Comparison of ENCODE assay signal across 7 cellular contexts in the genomic region with DNA sequence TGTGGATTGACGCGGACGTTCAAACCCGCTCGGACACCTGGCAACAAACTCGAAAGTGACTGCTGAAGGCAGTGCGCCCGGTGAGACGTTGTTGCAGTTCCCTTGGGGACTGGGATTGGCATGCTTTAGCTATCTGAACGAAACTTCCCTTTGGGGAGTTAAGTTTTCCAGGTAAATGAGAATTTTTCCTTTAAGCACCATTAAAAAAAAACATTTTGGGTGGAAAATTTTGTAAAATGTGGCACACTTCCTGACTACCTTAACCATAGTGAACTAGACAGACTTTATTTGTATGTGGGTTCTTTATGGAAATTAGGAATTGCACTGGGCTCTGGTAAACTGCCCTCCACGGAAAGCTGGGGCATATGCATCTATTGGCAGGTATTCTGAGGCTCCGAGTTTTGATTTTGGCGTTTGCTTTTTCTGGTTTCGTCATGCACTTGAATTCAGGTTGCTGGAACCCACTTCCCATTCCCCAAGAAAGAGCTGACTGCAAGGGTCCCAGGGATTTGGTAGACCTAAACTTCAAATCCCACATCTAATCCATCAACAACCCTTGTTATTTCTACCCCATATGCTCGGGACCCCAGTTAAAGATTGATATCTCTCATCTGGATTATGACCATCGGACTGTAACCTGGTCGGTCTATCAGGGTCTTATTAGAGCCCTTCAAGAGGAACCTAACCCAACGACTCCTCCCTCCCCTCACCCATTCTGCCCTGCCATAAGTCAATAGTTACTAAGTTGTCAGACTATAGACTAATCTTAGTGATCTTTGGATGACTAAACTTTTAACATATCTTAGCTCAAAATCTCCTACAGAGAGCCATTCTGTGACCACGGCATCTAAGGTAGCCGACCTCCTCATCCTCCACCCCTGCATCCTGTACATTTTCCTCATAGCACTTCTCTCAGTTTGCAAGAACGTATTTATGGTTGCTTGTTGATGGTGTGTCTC. TPM values are rescaled to one million over a fixed set of nuclear protein-coding genes. Genes with fewer than 3 reads are reported as not detected.
DNase-seq lines count a peak whose midpoint lies in the region; ATAC-seq, FAIRE-seq and TF ChIP-seq lines count a peak whose summit lies in the region.

No MANE protein-coding gene starts in this region.

- TSS peak; percentile 46 for BruUV-seq in endothelial cell of umbilical vein (replicated peaks; lab: Mats Ljungman, UMichigan)

- peak overlapping the region; percentile 98 for H3K9ac ChIP-seq in endothelial cell of umbilical vein (replicated peaks; ENCODE audit: extremely low read depth, insufficient read depth, low read length)

- no peaks in the 10 kb centered on the region for H3K27me3 ChIP-seq in SJCRH30
- H3K27me3 ChIP-seq in endothelial cell of umbilical vein (ENCODE audit: control insufficient read depth in 2 of 2, insufficient read depth in 2 of 2, low read length in 2 of 2): no peaks in the 10 kb centered on the region
- H3K27me3 ChIP-seq in ovary: no peaks in the 10 kb centered on the region

- no peaks in the 10 kb centered on the region for H3K9me1 ChIP-seq in endothelial cell of umbilical vein (replicated peaks; ENCODE audit: control insufficient read depth, extremely low read depth, insufficient read depth, low read length)

- FAIRE-seq in endothelial cell of umbilical vein (lab: Jason Lieb, UNC) (peak; percentile 26), D721Med (lab: Jason Lieb, UNC) (no peak)

- H3K36me3 ChIP-seq in SJCRH30: no peaks in the 10 kb centered on the region
- H3K36me3 ChIP-seq in endothelial cell of umbilical vein (ENCODE audit: control insufficient read depth in 2 of 2, extremely low read depth in 1 of 2, insufficient read depth in 2 of 2, low read length in 2 of 2): no peaks in the 10 kb centered on the region
- no peaks in the 10 kb centered on the region for H3K36me3 ChIP-seq in ovary

- TF ChIP-seq CTCF in endothelial cell of umbilical vein (IDR thresholded peaks at IDR 0.05; ENCODE audit: extremely low read depth in 1 of 2, insufficient read depth in 1 of 2, low read depth in 1 of 2, low read length in 2 of 2) (no peak), ovary (IDR thresholded peaks at IDR 0.05) (no peak), D721Med (IDR thresholded peaks at IDR 0.05; ENCODE audit: insufficient read depth, missing control alignments) (no peak)

- H3K79me2 ChIP-seq in endothelial cell of umbilical vein (ENCODE audit: control insufficient read depth, insufficient read depth, low read length): peaks cover 38% of the 10 kb centered on the region

- POLR2A ChIA-PET in endothelial cell of umbilical vein (lab: Charles Lee): interaction anchor here (0.6 kb wide), 1 partner anchor 77 kb away, joined by 3 read pairs; no protein-coding TSS in a partner anchor

- H3K4me3 ChIP-seq in SJCRH30: peak overlapping the region; percentile 93
- H3K4me3 ChIP-seq in endothelial cell of umbilical vein (replicated peaks in 1 of 3; ENCODE audit: insufficient read depth in 1 of 3, low read depth in 1 of 3, low read length in 3 of 3): peak overlapping the region; percentile 74 to 92 (median 85)
- H3K4me3 ChIP-seq in ovary: peak overlapping the region; percentile 82

- H3K4me2 ChIP-seq in endothelial cell of umbilical vein (ENCODE audit: insufficient read depth, low read length): peak overlapping the region; percentile 87

- 35 to 38% (median 35%) methylated on average over 21 of the region's 21 CpGs for WGBS in ovary, 3 donors

- peak overlapping the region; percentile 66 for H2AFZ ChIP-seq in endothelial cell of umbilical vein (ENCODE audit: low read depth, low read length)

- H3K4me1 ChIP-seq in SJCRH30 (peaks cover 12% of the 10 kb centered on the region), endothelial cell of umbilical vein (ENCODE audit: control insufficient read depth, extremely low read depth, insufficient read depth, low read length) (peaks cover 30% of the 10 kb centered on the region), ovary (ENCODE audit: insufficient read depth) (peaks cover 9% of the 10 kb centered on the region)

- CTCF ChIA-PET in endothelial cell of umbilical vein (lab: Charles Lee): interaction anchor here (0.8 to 2.8 kb wide), 7 partner anchors 15 to 464 kb away, joined by 3 to 20 read pairs (median 8); no protein-coding TSS in a partner anchor

- H3K9me3 ChIP-seq in SJCRH30 (replicated peaks) (no peaks in the 10 kb centered on the region), endothelial cell of umbilical vein (replicated peaks; ENCODE audit: control insufficient read depth, insufficient read depth, low read length) (no peaks in the 10 kb centered on the region), ovary (no peaks in the 10 kb centered on the region)

- H3K27ac ChIP-seq in SJCRH30: peak overlapping the region; percentile 87; the same call in 1 of the 2 replicates
- H3K27ac ChIP-seq in endothelial cell of umbilical vein (ENCODE audit: insufficient read depth, low read depth, low read length): peak overlapping the region; percentile 92
- H3K27ac ChIP-seq in ovary: peak overlapping the region; percentile 68 to 88

- TF ChIP-seq EP300 in ovary (IDR thresholded peaks at IDR 0.05): no peak

- dilution Hi-C loops in endothelial cell of umbilical vein (cut with MboI; ENCODE audit: extremely low pct_ligation_motif_present, low sequenced_read_pairs): no loop called here

- TF ChIP-seq POLR2A in endothelial cell of umbilical vein (IDR thresholded peaks at IDR 0.05; ENCODE audit: low read depth, low read length): no peak
- TF ChIP-seq POLR2A in ovary (IDR thresholded peaks at IDR 0.05): no peak

- DNase-seq in SJCRH30: no peak
- DNase-seq in endothelial cell of umbilical vein (ENCODE audit: low read depth, low spot score): no peak
- DNase-seq in ovary: peak in 2 of 5 donors; percentile 6 to 13
- no peak for DNase-seq in D341Med (ENCODE audit: low spot score)
- DNase-seq in NCI-H187 treated with DMSO at 0.1 percent for 48 hours (lab: John Stamatoyannopoulos, UW): no peak
- no peak for DNase-seq in D721Med (ENCODE audit: insufficient read length, low spot score)

- ATAC-seq in GM21447 (IDR thresholded peaks at IDR 0.05; ENCODE audit: unreplicated experiment): peak; percentile 34

- no peaks in the 10 kb centered on the region for H4K20me1 ChIP-seq in endothelial cell of umbilical vein (replicated peaks; ENCODE audit: control insufficient read depth, extremely low read depth, insufficient read depth, low read length)

- intact Hi-C loops in endothelial cell of umbilical vein (cut with micrococcal nuclease): loop anchor here (2.0 kb wide), 1 partner anchor 45 kb away; no protein-coding TSS in a partner anchor
- intact Hi-C loops in ovary (cut with DNase I): no loop called here

TF ChIP-seq in endothelial cell of umbilical vein, 7 proteins besides CTCF, POLR2A, EP300 and RAD21:
- TF ChIP-seq EZH2 (IDR thresholded peaks at IDR 0.05; ENCODE audit: borderline replicate concordance, low read depth, low read length, severe bottlenecking) (no peak), POLR2AphosphoS5 (IDR thresholded peaks at IDR 0.05; ENCODE audit: insufficient read depth, low read depth, low read length) (no peak), MYC (IDR thresholded peaks at IDR 0.05; ENCODE audit: low read depth, low read length) (no peak), FOS (IDR thresholded peaks at IDR 0.05; ENCODE audit: borderline replicate concordance, insufficient read depth, low read length) (no peak), GATA2 (IDR thresholded peaks at IDR 0.05; ENCODE audit: insufficient read depth, insufficient read length, low read depth, low read length) (no peak), JUN (IDR thresholded peaks at IDR 0.05; ENCODE audit: borderline replicate concordance, insufficient read depth, insufficient read length, low read depth) (no peak)
- TF ChIP-seq, protein P1, sequence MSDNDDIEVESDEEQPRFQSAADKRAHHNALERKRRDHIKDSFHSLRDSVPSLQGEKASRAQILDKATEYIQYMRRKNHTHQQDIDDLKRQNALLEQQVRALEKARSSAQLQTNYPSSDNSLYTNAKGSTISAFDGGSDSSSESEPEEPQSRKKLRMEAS (IDR thresholded peaks at IDR 0.05; ENCODE audit: insufficient read depth, insufficient read length): no peak

RNA-seq across cellular contexts. Expression of a gene that starts 0.8 kb away (rescaled TPM):
- 99.1 and 104 TPM in 2 replicates for total RNA-seq in SJCRH30 (2014; rRNA removed; shearing (Covaris generic))
- 162 TPM in 2 replicates for total RNA-seq in endothelial cell of umbilical vein
- 267 and 300 TPM in 2 replicates for polyA plus RNA-seq in endothelial cell of umbilical vein
- polyA plus RNA-seq in endothelial cell of umbilical vein (2011; cell fraction: cytosol; rRNA removed): 289 and 303 TPM in 2 replicates
- 146 and 154 TPM in 2 replicates for polyA plus RNA-seq in endothelial cell of umbilical vein (2011; cell fraction: nucleus; rRNA removed)
- 312 and 357 TPM in 2 replicates for polyA plus RNA-seq in endothelial cell of umbilical vein (2012)
- 129 and 139 TPM in 2 replicates for polyA minus RNA-seq in endothelial cell of umbilical vein
- 25.2 TPM for polyA minus RNA-seq in endothelial cell of umbilical vein (2011; cell fraction: cytosol; rRNA and poly(A)+ RNA removed)
- 23.7 and 37.8 TPM in 2 replicates for polyA minus RNA-seq in endothelial cell of umbilical vein (2011; cell fraction: nucleus; rRNA and poly(A)+ RNA removed)
- 100 to 1,000 TPM in 4 of 7 donors, 10 to 100 TPM in 3; 50.0 to 115 (median 102) TPM for total RNA-seq in ovary
- 100 to 1,000 TPM; 114 to 217 TPM for polyA plus RNA-seq in ovary

RNA-seq across cellular contexts. Expression of a gene that starts 4.5 kb away (rescaled TPM):
- total RNA-seq in SJCRH30 (2014; rRNA removed; shearing (Covaris generic)): 15.4 and 16.4 TPM in 2 replicates
- total RNA-seq in endothelial cell of umbilical vein (0.74 and 0.77 TPM in 2 replicates), ovary (1 to 10 TPM; 1.7 to 7.8 (median 2.5) TPM)
- polyA plus RNA-seq in endothelial cell of umbilical vein (0.46 and 0.59 TPM in 2 replicates), ovary (1 to 10 TPM; 1.9 to 3.3 TPM)
- polyA plus RNA-seq in endothelial cell of umbilical vein (2011; cell fraction: cytosol; rRNA removed): 0.61 and 0.66 TPM in 2 replicates
- 0.63 and 0.97 TPM in 2 replicates for polyA plus RNA-seq in endothelial cell of umbilical vein (2011; cell fraction: nucleus; rRNA removed)
- polyA plus RNA-seq in endothelial cell of umbilical vein (2012): 0.82 and 1.1 TPM in 2 replicates
- 0.23 and 0.58 TPM in 2 replicates for polyA minus RNA-seq in endothelial cell of umbilical vein
- polyA minus RNA-seq in endothelial cell of umbilical vein (2011; cell fraction: cytosol; rRNA and poly(A)+ RNA removed): 0.41 TPM
- 0.24 and 0.29 TPM in 2 replicates for polyA minus RNA-seq in endothelial cell of umbilical vein (2011; cell fraction: nucleus; rRNA and poly(A)+ RNA removed)
